23 cellular contexts compared by ENCODE assay signal in genomic region chr6:114142256-114142655, GRCh38.
"Had no signal": no experiment of that assay in that cellular context is flagged by ENCODE, and none has a peak within 500 bp of the region (broad histone marks: within the 10 kb centered on the region; RNA-seq: fewer than 3 reads in every experiment).

No MANE protein-coding gene starts in this region.

- H3K9me3 Mint-ChIP-seq: activated CD4-positive, alpha-beta T cell treated with anti-CD3 and anti-CD28 coated beads, Interleukin-2, amount 10 ng/mL, durations not matched to agents 7 days and 5 days; activated naive CD4-positive, alpha-beta T cell treated with anti-CD3 and anti-CD28 coated beads for 36 hours; activated T-helper 2 cell treated with anti-CD3 and anti-CD28 coated beads, Interferon-gamma antibody, Interleukin-2, Interleukin-4, amounts not matched to agents 10 μg/mL and 5 μg/mL and 100 μg/mL, durations not matched to agents 14 hours and 24 hours and 36 hours had no signal

- ATAC-seq: activated CD8-positive, alpha-beta T cell treated with anti-CD3 and anti-CD28 coated beads, Interleukin-2, amount 10 ng/mL, durations not matched to agents 7 days and 5 days; gastroesophageal sphincter; heart right ventricle; left ventricle myocardium superior; natural killer cell; pancreas; right lobe of liver had no signal

- H3K4me3 Mint-ChIP-seq: activated CD4-positive, alpha-beta T cell treated with anti-CD3 and anti-CD28 coated beads, Interleukin-2, amount 10 ng/mL, durations not matched to agents 7 days and 5 days; activated CD8-positive, alpha-beta T cell treated with anti-CD3 and anti-CD28 coated beads, Interleukin-2, amount 10 ng/mL, durations not matched to agents 7 days and 5 days; activated naive CD4-positive, alpha-beta T cell treated with anti-CD3 and anti-CD28 coated beads for 36 hours; activated T-cell treated with anti-CD3 and anti-CD28 coated beads, Interleukin-2, amount 50 U/mL, for 24 hours; immature natural killer cell; natural killer cell; stimulated activated naive CD8-positive, alpha-beta T cell treated with anti-CD3 and anti-CD28 coated beads, Interleukin-15, Interleukin-2, amounts not matched to agents 100 ng/mL and 50 ng/mL, for 24 hours had no signal

- H3K27me3 Mint-ChIP-seq: activated CD4-positive, alpha-beta T cell treated with anti-CD3 and anti-CD28 coated beads, Interleukin-2, amount 10 ng/mL, durations not matched to agents 7 days and 5 days had no signal

- DNase-seq: activated CD4-positive, alpha-beta T cell treated with anti-CD3 and anti-CD28 coated beads, Interleukin-2, amount 10 ng/mL, durations not matched to agents 7 days and 5 days; activated CD8-positive, alpha-beta T cell treated with anti-CD3 and anti-CD28 coated beads, Interleukin-2, amount 10 ng/mL, durations not matched to agents 7 days and 5 days; activated naive CD4-positive, alpha-beta T cell treated with anti-CD3 and anti-CD28 coated beads for 36 hours; activated T-cell treated with anti-CD3 and anti-CD28 coated beads, Interleukin-2, amount 50 U/mL, for 24 hours; aorta; cerebellar nuclear complex; cortex of kidney; heart right ventricle; immature natural killer cell; left ventricle myocardium superior; mesendoderm; natural killer cell; pancreas; right lobe of liver; small intestine; stimulated activated CD4-positive, alpha-beta T cell treated with anti-CD3 and anti-CD28 coated beads, Interleukin-15, amount 100 ng/mL, for 24 hours; stimulated activated CD4-positive, alpha-beta T cell treated with anti-CD3 and anti-CD28 coated beads, Interleukin-2, amount 100 ng/mL, for 48 hours; T1000; transverse colon had no signal

- H3K27ac ChIP-seq: gastroesophageal sphincter, heart right ventricle, pancreas, right lobe of liver, suprapubic skin, transverse colon had no signal

- H3K36me3 Mint-ChIP-seq: natural killer cell had no signal

- H3K27ac Mint-ChIP-seq: activated CD4-positive, alpha-beta T cell treated with anti-CD3 and anti-CD28 coated beads, Interleukin-2, amount 10 ng/mL, durations not matched to agents 7 days and 5 days; activated CD8-positive, alpha-beta T cell treated with anti-CD3 and anti-CD28 coated beads, Interleukin-2, amount 10 ng/mL, durations not matched to agents 7 days and 5 days; activated naive CD4-positive, alpha-beta T cell treated with anti-CD3 and anti-CD28 coated beads for 36 hours; activated T-cell treated with anti-CD3 and anti-CD28 coated beads, Interleukin-2, amount 50 U/mL, for 24 hours; activated T-helper 2 cell treated with anti-CD3 and anti-CD28 coated beads, Interferon-gamma antibody, Interleukin-2, Interleukin-4, amounts not matched to agents 10 μg/mL and 5 μg/mL and 100 μg/mL, durations not matched to agents 14 hours and 24 hours and 36 hours; immature natural killer cell; natural killer cell; stimulated activated naive CD8-positive, alpha-beta T cell treated with anti-CD3 and anti-CD28 coated beads, Interleukin-15, Interleukin-2, amounts not matched to agents 100 ng/mL and 50 ng/mL, for 24 hours had no signal

- H3K4me1 Mint-ChIP-seq: activated CD4-positive, alpha-beta T cell treated with anti-CD3 and anti-CD28 coated beads, Interleukin-2, amount 10 ng/mL, durations not matched to agents 7 days and 5 days; immature natural killer cell; natural killer cell had no signal
